ENCODE assay signal across 34 cellular contexts in the genomic region with DNA sequence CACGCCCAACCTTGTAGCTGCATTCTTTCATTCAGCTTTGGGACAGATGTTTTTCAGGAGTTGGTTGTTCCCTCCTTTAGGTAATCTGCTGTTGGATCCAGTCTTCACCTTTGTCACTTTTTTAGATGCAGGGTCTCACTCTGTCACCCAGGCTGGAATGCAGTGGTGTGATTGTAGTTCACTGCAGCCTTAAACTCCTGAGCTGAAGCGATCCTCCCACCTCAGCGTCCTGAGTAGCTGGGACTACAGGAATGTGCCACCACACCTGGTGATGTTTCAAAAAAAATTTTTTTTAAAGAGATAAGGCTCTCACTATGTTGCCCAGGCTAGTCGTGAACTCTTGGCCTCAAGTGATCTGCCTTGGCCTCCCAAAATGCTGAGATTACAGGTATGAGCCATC.
"Had no signal": no experiment of that assay in that cellular context is flagged by ENCODE, and none has a peak within 500 bp of the region (broad histone marks: within the 10 kb centered on the region; RNA-seq: fewer than 3 reads in every experiment).

No MANE protein-coding gene starts in this region.

- H3K9me3 ChIP-seq: MG63 had no signal

- H3K27me3 ChIP-seq: MG63 had no signal

- H3K4me2 ChIP-seq: KMS-11 had no signal

- H3K9ac ChIP-seq: KMS-11 had no signal

- H3K4me3 ChIP-seq: MG63 had no signal

- H3K27ac ChIP-seq: KMS-11 had no signal

- H3K36me3 ChIP-seq: MG63 had no signal

- DNase-seq: Karpas-422, Kasumi-1, MG63, MM.1S, MV-4-11, NCI-H1048, NCI-H1092, NCI-H1092 treated with DMSO at 0.1 percent for 48 hours, NCI-H1105, NCI-H1105 treated with DMSO at 0.1 percent for 48 hours, NCI-H1417, NCI-H1417 treated with DMSO at 0.1 percent for 48 hours, NCI-H1436, NCI-H1436 treated with DMSO at 0.1 percent for 48 hours, NCI-H146, NCI-H1694, NCI-H1694 treated with DMSO at 0.1 percent for 48 hours, NCI-H187, NCI-H187 treated with DMSO at 0.1 percent for 48 hours, NCI-H1930, NCI-H2029, NCI-H2029 treated with DMSO at 0.1 percent for 48 hours, NCI-H2081, NCI-H2081 treated with DMSO at 0.1 percent for 48 hours, NCI-H2107, NCI-H2171, NCI-H2171 treated with DMSO at 0.1 percent for 48 hours, NCI-H2227 treated with DMSO at 0.1 percent for 48 hours, NCI-H226, NCI-H345, NCI-H446, NCI-H446 treated with DMSO at 0.1 percent for 48 hours, NCI-H510A had no signal
